ENCODE assay signal across 1 cellular context in genomic region chr11:20372081-20372480, GRCh38.
TF ChIP-seq lines count a peak whose summit lies in the region.

No MANE protein-coding gene starts in this region.

TF ChIP-seq in HEK293, 187 proteins besides CTCF, POLR2A, EP300 and RAD21 (continued from another document):
- peak; percentile 51; the same call in 1 of the 2 replicates for TF ChIP-seq PRDM6 (tag by site-specific recombination; IDR thresholded peaks at IDR 0.05)
